ENCODE assay signal across 10 cellular contexts in the genomic region with DNA sequence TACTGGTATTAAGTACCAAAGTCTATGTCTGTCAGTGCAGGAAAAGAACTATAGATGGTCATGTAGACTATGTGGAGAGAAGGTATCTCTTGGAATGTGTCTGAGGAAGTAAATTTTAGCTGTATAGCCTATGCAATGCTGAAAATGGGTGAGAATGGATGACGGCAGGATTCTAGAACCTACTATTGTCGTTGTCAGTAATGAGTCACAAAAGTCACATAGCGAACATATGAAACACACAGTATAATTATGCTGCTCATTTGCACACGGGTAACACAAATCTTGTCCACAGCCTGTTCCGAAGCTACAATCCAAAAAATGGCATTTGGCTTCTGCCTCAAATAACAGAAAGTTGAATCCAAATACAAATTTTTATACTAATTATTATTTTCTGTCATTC. TPM values are rescaled to one million over a fixed set of nuclear protein-coding genes. Genes with fewer than 3 reads are reported as not detected.
DNase-seq lines count a peak whose midpoint lies in the region; ATAC-seq and TF ChIP-seq lines count a peak whose summit lies in the region.
"Had no signal": no experiment of that assay in that cellular context is flagged by ENCODE, and none has a peak within 500 bp of the region (broad histone marks: within the 10 kb centered on the region; RNA-seq: fewer than 3 reads in every experiment).

No MANE protein-coding gene starts in this region.

- no peak overlapping the region for H3K4me3 Mint-ChIP-seq in endodermal cell
- H3K4me3 Mint-ChIP-seq: stimulated activated effector memory CD8-positive, alpha-beta T cell treated with anti-CD3 and anti-CD28 coated beads, Interleukin-12 subunit alpha, Interleukin-12 subunit beta, amount 100 ng/mL, for 72 hours had no signal

- H3K36me3 Mint-ChIP-seq in endodermal cell (ENCODE audit: low read depth), result peaks cover 2% of the 10 kb centered on the region

- 94 to 96% methylated on average over 3 to 5 of the region's 5 CpGs for WGBS in endodermal cell (ENCODE audit: insufficient coverage in 1 of 2, insufficient read length in 1 of 2), 2 experiments
- WGBS in aorta, 2 donors, result 60 to 67% methylated on average over 5 of the region's 5 CpGs
- 56 to 60% methylated on average over 5 of the region's 5 CpGs for WGBS in lower leg skin, 2 donors

- DNase-seq in Daoy (ENCODE audit: low read depth) (peak; percentile 51), PC-3 (peak; percentile 31), endodermal cell (no peak), mucosa of descending colon (no peak), NCI-H2171 treated with DMSO at 0.1 percent for 48 hours (lab: John Stamatoyannopoulos, UW) (no peak), aorta (no peak), lower leg skin (ENCODE audit: low spot score in 2 of 2) (no peak)

- H3K4me1 ChIP-seq in PC-3 (ENCODE audit: insufficient read depth, low read length) (peaks cover 37% of the 10 kb centered on the region), endodermal cell (ENCODE audit: control insufficient read depth, insufficient read depth, low read length) (peaks cover 21% of the 10 kb centered on the region), neutrophil (ENCODE audit: control insufficient read depth in 1 of 2, insufficient read depth in 1 of 2, low read depth in 1 of 2, low read length in 1 of 2) (peaks cover 32 to 41% of the 10 kb centered on the region in 2 experiments), mucosa of descending colon (ENCODE audit: low read depth) (peaks cover 70% of the 10 kb centered on the region), aorta (ENCODE audit: control insufficient read depth in 1 of 2, insufficient read depth in 2 of 2, low read length in 2 of 2) (peaks cover 8 to 21% of the 10 kb centered on the region in 2 donors)

- H3K4me3 ChIP-seq in PC-3 (ENCODE audit: low read length) (no peak overlapping the region), endodermal cell (ENCODE audit: low read length) (no peak overlapping the region), neutrophil (ENCODE audit: low read depth in 1 of 2, low read length in 1 of 2) (no peak overlapping the region), mucosa of descending colon (no peak overlapping the region), aorta (ENCODE audit: low read length in 2 of 2) (no peak overlapping the region), lower leg skin (ENCODE audit: low read depth, poor library complexity, severe bottlenecking) (no peak overlapping the region)

- H3K9me3 Mint-ChIP-seq in endodermal cell, result no peaks in the 10 kb centered on the region
- H3K9me3 Mint-ChIP-seq: stimulated activated effector memory CD8-positive, alpha-beta T cell treated with anti-CD3 and anti-CD28 coated beads, Interleukin-12 subunit alpha, Interleukin-12 subunit beta, amount 100 ng/mL, for 72 hours had no signal

- H3K4me2 ChIP-seq in PC-3 (ENCODE audit: low read length), result no peak overlapping the region; the same call in 1 of the 2 replicates

- H2AFZ ChIP-seq in PC-3 (ENCODE audit: low read length), result no peak overlapping the region

- peaks cover 54% of the 10 kb centered on the region for H3K4me1 Mint-ChIP-seq in endodermal cell

- no peaks in the 10 kb centered on the region for H3K27me3 Mint-ChIP-seq in endodermal cell (ENCODE audit: insufficient read depth)

- H3K79me2 ChIP-seq in PC-3 (ENCODE audit: low read length), result peaks cover 21% of the 10 kb centered on the region

- H3K27ac Mint-ChIP-seq in endodermal cell, result peak overlapping the region; percentile 90

- CTCF ChIA-PET in PC-3 (lab: Charles Lee), result interaction anchor here (0.6 to 1.5 kb wide), 4 partner anchors 26 to 259 kb away, joined by 4 to 12 read pairs (median 7); no protein-coding TSS in a partner anchor

- no peaks in the 10 kb centered on the region for H3K36me3 ChIP-seq in PC-3 (ENCODE audit: low read depth, low read length)
- peaks cover 10% of the 10 kb centered on the region for H3K36me3 ChIP-seq in endodermal cell (ENCODE audit: control insufficient read depth, insufficient read depth, low read length)
- H3K36me3 ChIP-seq in neutrophil, result no peaks in the 10 kb centered on the region
- no peaks in the 10 kb centered on the region for H3K36me3 ChIP-seq in mucosa of descending colon (ENCODE audit: low read depth)
- no peaks in the 10 kb centered on the region for H3K36me3 ChIP-seq in aorta (ENCODE audit: control insufficient read depth in 1 of 2, insufficient read depth in 2 of 2, low read length in 1 of 2)

- ATAC-seq in PC-3, result no peak
- no peak for ATAC-seq in mucosa of descending colon
- ATAC-seq in aorta (ENCODE audit: low FRiP score), result no peak
- ATAC-seq: stimulated activated effector memory CD8-positive, alpha-beta T cell treated with anti-CD3 and anti-CD28 coated beads, Interleukin-12 subunit alpha, Interleukin-12 subunit beta, amount 100 ng/mL, for 72 hours had no signal

- no TSS peak for BruUV-seq in PC-3 (replicated peaks; lab: Mats Ljungman, UMichigan)

- H3K27me3 ChIP-seq in PC-3 (ENCODE audit: low read length) (no peaks in the 10 kb centered on the region), endodermal cell (ENCODE audit: control insufficient read depth, insufficient read depth, low read length, poor library complexity, severe bottlenecking) (no peaks in the 10 kb centered on the region), neutrophil (no peaks in the 10 kb centered on the region), aorta (ENCODE audit: control insufficient read depth in 1 of 2, insufficient read depth in 2 of 2, low read length in 1 of 2) (no peaks in the 10 kb centered on the region)

- H3K9me3 ChIP-seq in PC-3 (ENCODE audit: low read length) (no peaks in the 10 kb centered on the region), endodermal cell (ENCODE audit: control insufficient read depth, low read length) (no peaks in the 10 kb centered on the region), neutrophil (no peaks in the 10 kb centered on the region), mucosa of descending colon (no peaks in the 10 kb centered on the region), aorta (ENCODE audit: control insufficient read depth, low read length) (no peaks in the 10 kb centered on the region)
- H3K9me3 ChIP-seq: Caco-2 had no signal

- intact Hi-C loops in PC-3 (cut with micrococcal nuclease), result loop anchor here (1.0 to 10.0 kb wide), 3 partner anchors 9 to 357 kb away; no protein-coding TSS in a partner anchor
- intact Hi-C loops in mucosa of descending colon (cut with DNase I, micrococcal nuclease), result loop anchor here in 1 of 2 donors (5.0 kb wide), 1 partner anchor 37 kb away; no protein-coding TSS in a partner anchor
- intact Hi-C loops in aorta (cut with DNase I), result loop anchor here (5.0 kb wide), 4 partner anchors 33 to 122 kb away; no protein-coding TSS in a partner anchor
- intact Hi-C loops in lower leg skin (cut with DNase I; ENCODE audit: low total_unique reads), result no loop called here

- H3K9ac ChIP-seq in PC-3 (ENCODE audit: low read length) (peak overlapping the region; percentile 23), endodermal cell (ENCODE audit: extremely low read depth, low read length, poor library complexity, severe bottlenecking) (no peak overlapping the region)

- TF ChIP-seq CTCF in PC-3 (conservative IDR thresholded peaks at IDR 0.05; ENCODE audit: low read depth, low read length) (no peak), endodermal cell (conservative IDR thresholded peaks at IDR 0.05) (no peak), neutrophil (IDR thresholded peaks at IDR 0.05) (no peak), mucosa of descending colon (IDR thresholded peaks at IDR 0.05) (no peak), lower leg skin (IDR thresholded peaks at IDR 0.05) (no peak)

- H3K27ac ChIP-seq in PC-3 (ENCODE audit: low read length) (peak overlapping the region; percentile 46), endodermal cell (ENCODE audit: low read depth, low read length) (peak overlapping the region; percentile 3), neutrophil (peak overlapping the region; percentile 93), aorta (ENCODE audit: low read depth in 1 of 2, low read length in 2 of 2) (no peak overlapping the region)

- TF ChIP-seq POLR2A in lower leg skin (IDR thresholded peaks at IDR 0.05), result no peak

- H4K20me1 ChIP-seq in PC-3 (ENCODE audit: low read length), result no peaks in the 10 kb centered on the region

- POLR2A ChIA-PET in PC-3 (lab: Charles Lee; ENCODE audit: unreplicated experiment), result no interaction called here

- peaks cover 4% of the 10 kb centered on the region for H3F3A ChIP-seq in PC-3 (ENCODE audit: low read length, unreplicated experiment)

- H3K9me2 ChIP-seq in PC-3 (replicated peaks; ENCODE audit: low read length), result no peaks in the 10 kb centered on the region

RNA-seq across cellular contexts. Expression of gene KMT2E, which starts 33.6 kb away (rescaled TPM):
- total RNA-seq in Daoy (2014; rRNA removed; shearing (Covaris generic)), result 36.7 and 66.7 TPM in 2 replicates
- 21.8 and 27.4 TPM in 2 replicates for total RNA-seq in PC-3 (2014; rRNA removed)
- 10 to 100 TPM; 65.7 to 70.4 TPM for total RNA-seq in endodermal cell
- polyA plus RNA-seq in endodermal cell (2013, experiment 1 of 2), result 73.3 TPM
- 71.3 TPM for polyA plus RNA-seq in endodermal cell (2013, experiment 2 of 2)
- 100 to 1,000 TPM; 115 to 135 (median 132) TPM for total RNA-seq in mucosa of descending colon
- 100 to 1,000 TPM; 143 to 156 TPM for total RNA-seq in aorta
- 10 to 100 TPM; 16.5 to 25.4 TPM for polyA plus RNA-seq in aorta
- total RNA-seq in lower leg skin, result 100 to 1,000 TPM in 3 of 4 donors, 10 to 100 TPM in 1; 86.4 to 130 (median 114) TPM

Comparison
In these comparisons a context has a peak if more than half of its experiments do, and no peak if none do; other contexts are left out.
1. DNase-seq: peak in Daoy (single experiment) and PC-3 (single experiment); none in endodermal cell (single experiment), mucosa of descending colon (0 of 3), NCI-H2171 treated with DMSO at 0.1 percent for 48 hours (single experiment), aorta (0 of 2) and lower leg skin (0 of 2).
2. H3K27ac ChIP-seq: peak in PC-3 (single experiment), endodermal cell (single experiment) and neutrophil (single experiment); none in aorta (0 of 2).